In the genomic region with DNA sequence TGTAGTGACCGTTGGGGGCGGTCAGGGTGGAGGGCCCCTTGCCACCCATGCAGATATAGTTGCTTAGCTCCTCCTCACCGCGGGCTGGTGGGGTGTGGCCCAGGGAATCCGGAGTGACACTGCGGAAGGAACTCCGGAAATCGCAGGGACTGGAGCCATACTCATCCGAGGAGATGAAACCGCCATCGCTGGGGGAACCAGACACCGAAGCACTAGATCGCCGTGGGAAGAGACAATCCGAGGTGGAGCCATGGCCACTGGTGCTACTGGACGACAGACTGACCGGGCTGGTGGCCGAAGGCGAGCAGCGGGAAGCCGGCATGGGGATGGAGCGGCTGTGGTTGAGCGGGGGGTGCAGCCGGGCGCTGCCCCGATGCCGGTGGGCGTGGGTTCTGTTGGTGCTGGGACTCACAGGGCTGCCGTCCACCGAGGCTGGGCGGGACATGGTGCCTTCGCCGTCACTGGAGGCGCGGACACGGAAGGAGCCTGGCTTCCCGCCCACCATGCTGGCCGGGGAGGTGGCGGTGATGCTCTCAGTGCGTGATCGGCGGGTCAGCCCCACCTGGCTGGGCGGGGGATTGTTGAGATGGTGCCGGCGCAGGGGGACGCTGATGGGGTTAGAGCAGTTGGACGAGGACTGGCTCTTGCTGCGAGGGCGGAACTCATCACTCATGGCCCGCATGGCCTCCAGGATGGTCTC, we compare ENCODE assay signal across 9 cellular contexts. TPM values are rescaled to one million over a fixed set of nuclear protein-coding genes. Genes with fewer than 3 reads are reported as not detected.
DNase-seq lines count a peak whose midpoint lies in the region; ATAC-seq, FAIRE-seq and TF ChIP-seq lines count a peak whose summit lies in the region.
"Had no signal": no experiment of that assay in that cellular context is flagged by ENCODE, and none has a peak within 500 bp of the region (broad histone marks: within the 10 kb centered on the region; RNA-seq: fewer than 3 reads in every experiment).

No MANE protein-coding gene starts in this region.

- H3K4me3 ChIP-seq in GM06990 (replicated peaks; ENCODE audit: low read depth, low read length) (no peak overlapping the region), spleen (peak overlapping the region in 5 of 8 donors; percentile 65 to 86 (median 75))
- H3K4me3 ChIP-seq: HAP-1 had no signal

- peak overlapping the region in 3 of 8 donors; percentile 66 to 94 (median 88) for H3K27ac ChIP-seq in spleen

- FAIRE-seq in frontal cortex (lab: Jason Lieb, UNC) = no peak

- H3K4me1 Mint-ChIP-seq in activated CD8-positive, alpha-beta T cell treated with anti-CD3 and anti-CD28 coated beads, Interleukin-2, amount 10 ng/mL, durations not matched to agents 7 days and 5 days (ENCODE audit: low read depth) = peaks cover 70% of the 10 kb centered on the region

- no peaks in the 10 kb centered on the region for H3K9me3 Mint-ChIP-seq in activated CD8-positive, alpha-beta T cell treated with anti-CD3 and anti-CD28 coated beads, Interleukin-2, amount 10 ng/mL, durations not matched to agents 7 days and 5 days (ENCODE audit: insufficient read depth)

- TF ChIP-seq CTCF in GM06990 (IDR thresholded peaks at IDR 0.05; ENCODE audit: insufficient read depth, low read length, poor library complexity, severe bottlenecking) = no peak
- no peak for TF ChIP-seq CTCF in spleen (IDR thresholded peaks at IDR 0.05 in 8 of 11, conservative IDR thresholded peaks at IDR 0.05 in 3 of 11)

- no peak for ATAC-seq in activated CD8-positive, alpha-beta T cell treated with anti-CD3 and anti-CD28 coated beads, Interleukin-2, amount 10 ng/mL, durations not matched to agents 7 days and 5 days

- 95 to 97% (median 97%) methylated on average over 35 to 50 of the region's 50 CpGs for WGBS in spleen, 5 donors

- no peaks in the 10 kb centered on the region for H3K9me3 ChIP-seq in spleen
- H3K9me3 ChIP-seq: HAP-1 had no signal

- peaks cover 28% of the 10 kb centered on the region for H3K36me3 Mint-ChIP-seq in activated CD8-positive, alpha-beta T cell treated with anti-CD3 and anti-CD28 coated beads, Interleukin-2, amount 10 ng/mL, durations not matched to agents 7 days and 5 days (ENCODE audit: low read depth)

- H3K4me1 ChIP-seq in spleen = peaks cover 10 to 95% (median 53%) of the 10 kb centered on the region in 6 donors
- H3K4me1 ChIP-seq: HAP-1 had no signal

- intact Hi-C loops in spleen (cut with DNase I; ENCODE audit: low total_unique reads) = no loop called here

- POLR2A ChIA-PET in activated CD8-positive, alpha-beta T cell treated with anti-CD3 and anti-CD28 coated beads, Interleukin-2, amount 10 ng/mL, durations not matched to agents 7 days and 5 days (lab: Charles Lee) = interaction anchor here (0.5 to 3.3 kb wide), 2 partner anchors 38 to 817 kb away, joined by 3 to 25 read pairs; partner anchors contain the start of gene RHBDD1

- DNase-seq in GM06990 (ENCODE audit: extremely low read depth, insufficient read length) (peak; percentile 13), hepatic stellate cell (ENCODE audit: low spot score) (peak; percentile 85), spleen (peak; percentile 80), frontal cortex (ENCODE audit: low spot score in 2 of 2) (no peak), RPMI8226 (no peak), OCI-M2 (lab: John Stamatoyannopoulos, UW; ENCODE audit: unreplicated experiment) (no peak)
- no peak for DNase-seq in activated CD8-positive, alpha-beta T cell treated with anti-CD3 and anti-CD28 coated beads, Interleukin-2, amount 10 ng/mL, durations not matched to agents 7 days and 5 days
- DNase-seq in activated naive CD4-positive, alpha-beta T cell (lab: John Stamatoyannopoulos, UW) = no peak

- no peak overlapping the region for H3K27ac Mint-ChIP-seq in activated CD8-positive, alpha-beta T cell treated with anti-CD3 and anti-CD28 coated beads, Interleukin-2, amount 10 ng/mL, durations not matched to agents 7 days and 5 days

- H3K27me3 ChIP-seq in GM06990 (replicated peaks; ENCODE audit: control insufficient read depth, insufficient read depth, low read length) (no peaks in the 10 kb centered on the region), spleen (replicated peaks in 1 of 7) (peaks cover 0 to 60% (median 23%) of the 10 kb centered on the region in 7 donors)

- H3K27me3 Mint-ChIP-seq in activated CD8-positive, alpha-beta T cell treated with anti-CD3 and anti-CD28 coated beads, Interleukin-2, amount 10 ng/mL, durations not matched to agents 7 days and 5 days (ENCODE audit: low read depth) = no peaks in the 10 kb centered on the region

- CTCF ChIA-PET in activated CD8-positive, alpha-beta T cell treated with anti-CD3 and anti-CD28 coated beads, Interleukin-2, amount 10 ng/mL, durations not matched to agents 7 days and 5 days (lab: Charles Lee) = interaction anchor here (1.0 to 3.7 kb wide), 7 partner anchors 9 to 582 kb away, joined by 3 to 36 read pairs (median 6); no protein-coding TSS in a partner anchor

- TF ChIP-seq POLR2A in spleen (IDR thresholded peaks at IDR 0.05) = no peak

- peak overlapping the region; percentile 87 for H3K4me3 Mint-ChIP-seq in activated CD8-positive, alpha-beta T cell treated with anti-CD3 and anti-CD28 coated beads, Interleukin-2, amount 10 ng/mL, durations not matched to agents 7 days and 5 days

- H3K36me3 ChIP-seq in GM06990 (ENCODE audit: control insufficient read depth, insufficient read depth, low read length) = no peaks in the 10 kb centered on the region
- H3K36me3 ChIP-seq in spleen = no peaks in the 10 kb centered on the region
- H3K36me3 ChIP-seq: HAP-1 had no signal

RNA-seq across cellular contexts. Expression of gene IRS1, which starts 2.2 kb away (rescaled TPM):
- 1 to 10 TPM; 7.3 to 9.6 TPM for total RNA-seq in activated CD8-positive, alpha-beta T cell treated with anti-CD3 and anti-CD28 coated beads, Interleukin-2, amount 10 ng/mL, durations not matched to agents 7 days and 5 days
- total RNA-seq in spleen = 10 to 100 TPM in 2 of 7 donors, 1 to 10 TPM in 5; 6.2 to 11.6 (median 9.3) TPM
- 1 to 10 TPM in 2 of 3 donors, under 1 TPM in 1; 0.89 to 1.5 (median 1.2) TPM for polyA plus RNA-seq in spleen
- total RNA-seq in frontal cortex = 11.8 TPM

RNA-seq across cellular contexts. Expression of gene RHBDD1, which starts 38.4 kb away (rescaled TPM):
- 10 to 100 TPM; 23.4 to 29.5 TPM for total RNA-seq in activated CD8-positive, alpha-beta T cell treated with anti-CD3 and anti-CD28 coated beads, Interleukin-2, amount 10 ng/mL, durations not matched to agents 7 days and 5 days
- total RNA-seq in spleen (10 to 100 TPM; 27.1 to 67.5 (median 51.2) TPM), frontal cortex (24.1 TPM)
- polyA plus RNA-seq in spleen = 1 to 10 TPM; 6.1 to 8.0 (median 7.6) TPM

Comparison
In these comparisons a context has a peak if more than half of its experiments do, and no peak if none do; other contexts are left out.
1. DNase-seq: peak in GM06990 (single experiment), hepatic stellate cell (single experiment) and spleen (single experiment); none in activated CD8-positive, alpha-beta T cell treated with anti-CD3 and anti-CD28 coated beads, Interleukin-2, amount 10 ng/mL, durations not matched to agents 7 days and 5 days (single experiment), frontal cortex (0 of 2), RPMI8226 (single experiment), OCI-M2 (single experiment) and activated naive CD4-positive, alpha-beta T cell (0 of 4).